ENCODE assay signal across 14 cellular contexts in the genomic region with DNA sequence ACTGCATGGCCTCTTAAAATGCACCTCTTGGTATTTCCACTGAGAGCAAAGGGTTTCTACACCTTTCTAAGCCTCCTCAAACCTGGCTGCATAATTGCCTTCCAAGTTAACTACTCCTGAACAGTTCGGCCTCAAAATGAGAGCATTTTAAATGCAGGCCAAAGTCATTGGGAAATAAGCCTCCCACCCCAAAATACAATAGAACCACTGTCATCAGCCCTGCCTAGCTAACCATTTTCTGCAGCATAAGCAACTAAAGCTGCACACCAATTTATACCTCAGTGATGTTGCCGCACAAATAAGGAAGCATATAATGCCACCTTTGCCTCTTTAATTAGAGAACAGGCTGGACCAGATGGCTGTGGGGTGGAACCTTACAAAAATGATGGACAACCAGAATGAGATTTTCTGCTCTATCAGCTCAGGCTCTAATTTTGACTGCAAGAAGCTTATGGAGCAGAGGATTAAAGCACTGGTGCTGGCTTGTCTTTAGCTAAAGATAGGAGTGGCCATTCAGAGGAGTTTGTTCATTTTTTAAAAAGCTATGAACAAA. TPM values are rescaled to one million over a fixed set of nuclear protein-coding genes. Genes with fewer than 3 reads are reported as not detected.
A peak's percentile ranks its signal among the peaks of the same experiment; 100 is the strongest.
DNase-seq lines count a peak whose midpoint lies in the region; TF ChIP-seq lines count a peak whose summit lies in the region.
"Had no signal": no experiment of that assay in that cellular context is flagged by ENCODE, and none has a peak within 500 bp of the region (broad histone marks: within the 10 kb centered on the region; RNA-seq: fewer than 3 reads in every experiment).

No MANE protein-coding gene starts in this region.

- CTCF ChIA-PET in activated CD4-positive, alpha-beta memory T cell treated with anti-CD3 and anti-CD28 coated beads for 36 hours (lab: Charles Lee), result interaction anchor here (1.0 to 1.7 kb wide), 3 partner anchors 33 to 85 kb away, joined by 3 to 6 read pairs (median 4); no protein-coding TSS in a partner anchor
- CTCF ChIA-PET in activated CD4-positive, alpha-beta memory T cell treated with anti-CD3 and anti-CD28 coated beads, Interleukin-2, amount 10 ng/mL, durations not matched to agents 7 days and 5 days (lab: Charles Lee), result interaction anchor here (0.9 to 2.2 kb wide), 4 partner anchors 16 to 225 kb away, joined by 3 to 7 read pairs (median 3); no protein-coding TSS in a partner anchor

- peaks cover 86% of the 10 kb centered on the region for H3K79me2 ChIP-seq in hepatocyte

- DNase-seq in activated CD4-positive, alpha-beta memory T cell treated with anti-CD3 and anti-CD28 coated beads for 36 hours, result no peak
- no peak for DNase-seq in activated CD4-positive, alpha-beta memory T cell treated with anti-CD3 and anti-CD28 coated beads, Interleukin-2, amount 10 ng/mL, durations not matched to agents 7 days and 5 days
- DNase-seq in WERI-Rb-1 (peak; percentile 71), hepatocyte (ENCODE audit: low spot score) (no peak), superior temporal gyrus (ENCODE audit: extremely low spot score) (peak; percentile 59), SJCRH30 (no peak), NCI-H146 treated with DMSO at 0.1 percent for 48 hours (lab: John Stamatoyannopoulos, UW; ENCODE audit: unreplicated experiment) (no peak)
- DNase-seq in activated T-helper 2 cell treated with anti-CD3 and anti-CD28 coated beads, Interferon-gamma antibody, Interleukin-2, Interleukin-4, amounts not matched to agents 10 μg/mL and 5 μg/mL and 100 μg/mL, durations not matched to agents 14 hours and 24 hours and 36 hours (ENCODE audit: low spot score), result no peak
- DNase-seq: MV-4-11, NCI-H510A treated with DMSO at 0.1 percent for 48 hours had no signal

- H3K4me1 Mint-ChIP-seq in activated CD4-positive, alpha-beta memory T cell treated with anti-CD3 and anti-CD28 coated beads for 36 hours (ENCODE audit: low read depth), result peaks cover 31% of the 10 kb centered on the region
- H3K4me1 Mint-ChIP-seq in activated CD4-positive, alpha-beta memory T cell treated with anti-CD3 and anti-CD28 coated beads, Interleukin-2, amount 10 ng/mL, durations not matched to agents 7 days and 5 days, result peaks cover 28% of the 10 kb centered on the region
- H3K4me1 Mint-ChIP-seq in activated T-helper 2 cell treated with anti-CD3 and anti-CD28 coated beads, Interferon-gamma antibody, Interleukin-2, Interleukin-4, amounts not matched to agents 10 μg/mL and 5 μg/mL and 100 μg/mL, durations not matched to agents 14 hours and 24 hours and 36 hours (ENCODE audit: low read depth), result peaks cover 7% of the 10 kb centered on the region

- H3K9me3 ChIP-seq in WERI-Rb-1 (ENCODE audit: severe bottlenecking), result no peaks in the 10 kb centered on the region
- H3K9me3 ChIP-seq in hepatocyte (ENCODE audit: low read depth), result no peaks in the 10 kb centered on the region
- no peaks in the 10 kb centered on the region for H3K9me3 ChIP-seq in SJCRH30 (replicated peaks)
- H3K9me3 ChIP-seq: A549, mucosa of descending colon had no signal

- H3K4me3 Mint-ChIP-seq in activated CD4-positive, alpha-beta memory T cell treated with anti-CD3 and anti-CD28 coated beads for 36 hours, result no peak overlapping the region
- H3K4me3 Mint-ChIP-seq in activated CD4-positive, alpha-beta memory T cell treated with anti-CD3 and anti-CD28 coated beads, Interleukin-2, amount 10 ng/mL, durations not matched to agents 7 days and 5 days, result no peak overlapping the region
- no peak overlapping the region for H3K4me3 Mint-ChIP-seq in activated T-helper 2 cell treated with anti-CD3 and anti-CD28 coated beads, Interferon-gamma antibody, Interleukin-2, Interleukin-4, amounts not matched to agents 10 μg/mL and 5 μg/mL and 100 μg/mL, durations not matched to agents 14 hours and 24 hours and 36 hours (ENCODE audit: low read depth)

- peaks cover 25% of the 10 kb centered on the region for H3K36me3 Mint-ChIP-seq in activated CD4-positive, alpha-beta memory T cell treated with anti-CD3 and anti-CD28 coated beads for 36 hours
- peaks cover 35% of the 10 kb centered on the region for H3K36me3 Mint-ChIP-seq in activated CD4-positive, alpha-beta memory T cell treated with anti-CD3 and anti-CD28 coated beads, Interleukin-2, amount 10 ng/mL, durations not matched to agents 7 days and 5 days (ENCODE audit: low read depth)
- H3K36me3 Mint-ChIP-seq in activated T-helper 2 cell treated with anti-CD3 and anti-CD28 coated beads, Interferon-gamma antibody, Interleukin-2, Interleukin-4, amounts not matched to agents 10 μg/mL and 5 μg/mL and 100 μg/mL, durations not matched to agents 14 hours and 24 hours and 36 hours (ENCODE audit: low read depth), result peaks cover 33% of the 10 kb centered on the region

- intact Hi-C loops in activated CD4-positive, alpha-beta memory T cell treated with anti-CD3 and anti-CD28 coated beads for 36 hours (cut with micrococcal nuclease), result loop anchor here (10.0 kb wide), 1 partner anchor 348 kb away; a partner anchor contains a TSS
- intact Hi-C loops in activated T-helper 2 cell treated with anti-CD3 and anti-CD28 coated beads, Interferon-gamma antibody, Interleukin-2, Interleukin-4, amounts not matched to agents 10 μg/mL and 5 μg/mL and 100 μg/mL, durations not matched to agents 14 hours and 24 hours and 36 hours (cut with micrococcal nuclease), result loop anchor here (10.0 kb wide), 2 partner anchors 182 to 238 kb away; a partner anchor contains a TSS

- 96% methylated on average over 2 of the region's 2 CpGs for WGBS in hepatocyte (ENCODE audit: low lambda C conversion rate, missing lambda C conversion rate)

- peaks cover 58% of the 10 kb centered on the region for H4K20me1 ChIP-seq in hepatocyte (ENCODE audit: insufficient read depth, poor library complexity, severe bottlenecking)

- H3K4me1 ChIP-seq in hepatocyte (ENCODE audit: insufficient read depth) (peaks cover 3% of the 10 kb centered on the region), SJCRH30 (peaks cover 12% of the 10 kb centered on the region)

- H3K4me3 ChIP-seq in WERI-Rb-1 (ENCODE audit: low read depth, low read length) (peak overlapping the region; percentile 31), hepatocyte (no peak overlapping the region), SJCRH30 (no peak overlapping the region)
- H3K4me3 ChIP-seq: A549, mucosa of descending colon, skin epidermis had no signal

- peak overlapping the region; percentile 45 for H3K27ac Mint-ChIP-seq in activated CD4-positive, alpha-beta memory T cell treated with anti-CD3 and anti-CD28 coated beads for 36 hours
- no peak overlapping the region for H3K27ac Mint-ChIP-seq in activated CD4-positive, alpha-beta memory T cell treated with anti-CD3 and anti-CD28 coated beads, Interleukin-2, amount 10 ng/mL, durations not matched to agents 7 days and 5 days
- no peak overlapping the region for H3K27ac Mint-ChIP-seq in activated T-helper 2 cell treated with anti-CD3 and anti-CD28 coated beads, Interferon-gamma antibody, Interleukin-2, Interleukin-4, amounts not matched to agents 10 μg/mL and 5 μg/mL and 100 μg/mL, durations not matched to agents 14 hours and 24 hours and 36 hours

- no peaks in the 10 kb centered on the region for H3K27me3 Mint-ChIP-seq in activated CD4-positive, alpha-beta memory T cell treated with anti-CD3 and anti-CD28 coated beads for 36 hours
- no peaks in the 10 kb centered on the region for H3K27me3 Mint-ChIP-seq in activated CD4-positive, alpha-beta memory T cell treated with anti-CD3 and anti-CD28 coated beads, Interleukin-2, amount 10 ng/mL, durations not matched to agents 7 days and 5 days
- no peaks in the 10 kb centered on the region for H3K27me3 Mint-ChIP-seq in activated T-helper 2 cell treated with anti-CD3 and anti-CD28 coated beads, Interferon-gamma antibody, Interleukin-2, Interleukin-4, amounts not matched to agents 10 μg/mL and 5 μg/mL and 100 μg/mL, durations not matched to agents 14 hours and 24 hours and 36 hours (ENCODE audit: low read depth)

- H3K27me3 ChIP-seq in WERI-Rb-1 (ENCODE audit: insufficient read depth, low read depth, severe bottlenecking) (no peaks in the 10 kb centered on the region), hepatocyte (no peaks in the 10 kb centered on the region), SJCRH30 (no peaks in the 10 kb centered on the region)

- POLR2A ChIA-PET in activated CD4-positive, alpha-beta memory T cell treated with anti-CD3 and anti-CD28 coated beads for 36 hours (lab: Charles Lee), result interaction anchor here (0.5 kb wide), 1 partner anchor 139 kb away, joined by 3 read pairs; no protein-coding TSS in a partner anchor
- POLR2A ChIA-PET in activated CD4-positive, alpha-beta memory T cell treated with anti-CD3 and anti-CD28 coated beads, Interleukin-2, amount 10 ng/mL, durations not matched to agents 7 days and 5 days (lab: Charles Lee), result interaction anchor here (0.8 to 2.7 kb wide), 2 partner anchors 16 to 26 kb away, joined by 4 to 19 read pairs; a partner anchor contains a TSS

- H3K9me3 Mint-ChIP-seq in activated CD4-positive, alpha-beta memory T cell treated with anti-CD3 and anti-CD28 coated beads for 36 hours, result no peaks in the 10 kb centered on the region
- H3K9me3 Mint-ChIP-seq in activated CD4-positive, alpha-beta memory T cell treated with anti-CD3 and anti-CD28 coated beads, Interleukin-2, amount 10 ng/mL, durations not matched to agents 7 days and 5 days, result no peaks in the 10 kb centered on the region
- no peaks in the 10 kb centered on the region for H3K9me3 Mint-ChIP-seq in activated T-helper 2 cell treated with anti-CD3 and anti-CD28 coated beads, Interferon-gamma antibody, Interleukin-2, Interleukin-4, amounts not matched to agents 10 μg/mL and 5 μg/mL and 100 μg/mL, durations not matched to agents 14 hours and 24 hours and 36 hours

- H3K36me3 ChIP-seq in WERI-Rb-1 (peaks cover 51% of the 10 kb centered on the region), hepatocyte (replicated peaks; ENCODE audit: insufficient read depth, low read depth) (no peaks in the 10 kb centered on the region), SJCRH30 (no peaks in the 10 kb centered on the region)

- TF ChIP-seq CTCF in WERI-Rb-1 (IDR thresholded peaks at IDR 0.05; ENCODE audit: low read depth, low read length) (no peak), hepatocyte (IDR thresholded peaks at IDR 0.05; ENCODE audit: poor library complexity) (no peak)

- peak overlapping the region; percentile 97 for H3K27ac ChIP-seq in WERI-Rb-1
- no peak overlapping the region for H3K27ac ChIP-seq in hepatocyte
- H3K27ac ChIP-seq in SJCRH30, result no peak overlapping the region
- H3K27ac ChIP-seq: A549, HL-60 had no signal

- H2AFZ ChIP-seq in hepatocyte, result no peak overlapping the region

- H3K4me2 ChIP-seq in hepatocyte, result peak overlapping the region; percentile 90

- H3K9me2 ChIP-seq in hepatocyte (replicated peaks; ENCODE audit: insufficient read depth), result no peaks in the 10 kb centered on the region

RNA-seq across cellular contexts. Expression of a gene that starts 4.3 kb away (rescaled TPM):
- total RNA-seq in activated CD4-positive, alpha-beta memory T cell treated with anti-CD3 and anti-CD28 coated beads for 36 hours, result 10 to 100 TPM; 34.2 TPM
- 10 to 100 TPM; 38.7 to 41.2 TPM for total RNA-seq in activated CD4-positive, alpha-beta memory T cell treated with anti-CD3 and anti-CD28 coated beads, Interleukin-2, amount 10 ng/mL, durations not matched to agents 7 days and 5 days
- 33.2 and 37.8 TPM in 2 replicates for total RNA-seq in hepatocyte
- 30.8 and 38.5 TPM in 2 replicates for polyA plus RNA-seq in hepatocyte
- total RNA-seq in SJCRH30 (2014; rRNA removed; shearing (Covaris generic)), result 18.2 and 19.5 TPM in 2 replicates
- total RNA-seq in activated T-helper 2 cell treated with anti-CD3 and anti-CD28 coated beads, Interferon-gamma antibody, Interleukin-2, Interleukin-4, amounts not matched to agents 10 μg/mL and 5 μg/mL and 100 μg/mL, durations not matched to agents 14 hours and 24 hours and 36 hours, result 41.2 and 44.2 TPM in 2 replicates

RNA-seq across cellular contexts. Expression of a gene that starts 26.2 kb away (rescaled TPM):
- 10 to 100 TPM; 55.4 to 60.0 TPM for total RNA-seq in activated CD4-positive, alpha-beta memory T cell treated with anti-CD3 and anti-CD28 coated beads for 36 hours
- total RNA-seq in activated CD4-positive, alpha-beta memory T cell treated with anti-CD3 and anti-CD28 coated beads, Interleukin-2, amount 10 ng/mL, durations not matched to agents 7 days and 5 days, result 10 to 100 TPM; 43.9 to 55.3 TPM
- total RNA-seq in hepatocyte, result 55.2 and 59.9 TPM in 2 replicates
- 16.8 and 21.9 TPM in 2 replicates for polyA plus RNA-seq in hepatocyte
- total RNA-seq in SJCRH30 (2014; rRNA removed; shearing (Covaris generic)), result 98.8 and 106 TPM in 2 replicates
- 72.1 and 74.3 TPM in 2 replicates for total RNA-seq in activated T-helper 2 cell treated with anti-CD3 and anti-CD28 coated beads, Interferon-gamma antibody, Interleukin-2, Interleukin-4, amounts not matched to agents 10 μg/mL and 5 μg/mL and 100 μg/mL, durations not matched to agents 14 hours and 24 hours and 36 hours

RNA-seq across cellular contexts. Expression of a gene that starts 26.6 kb away (rescaled TPM):
- total RNA-seq in activated CD4-positive, alpha-beta memory T cell treated with anti-CD3 and anti-CD28 coated beads for 36 hours, result 100 to 1,000 TPM; 103 to 105 TPM
- total RNA-seq in activated CD4-positive, alpha-beta memory T cell treated with anti-CD3 and anti-CD28 coated beads, Interleukin-2, amount 10 ng/mL, durations not matched to agents 7 days and 5 days, result 10 to 100 TPM; 69.9 to 72.2 TPM
- 111 and 129 TPM in 2 replicates for total RNA-seq in hepatocyte
- 167 and 196 TPM in 2 replicates for polyA plus RNA-seq in hepatocyte
- total RNA-seq in SJCRH30 (2014; rRNA removed; shearing (Covaris generic)), result 50.5 and 51.8 TPM in 2 replicates
- 94.1 and 96.1 TPM in 2 replicates for total RNA-seq in activated T-helper 2 cell treated with anti-CD3 and anti-CD28 coated beads, Interferon-gamma antibody, Interleukin-2, Interleukin-4, amounts not matched to agents 10 μg/mL and 5 μg/mL and 100 μg/mL, durations not matched to agents 14 hours and 24 hours and 36 hours

Comparison
In these comparisons a context has a peak if more than half of its experiments do, and no peak if none do; other contexts are left out.
1. DNase-seq: peak in WERI-Rb-1 (single experiment) and superior temporal gyrus (single experiment); none in activated CD4-positive, alpha-beta memory T cell treated with anti-CD3 and anti-CD28 coated beads for 36 hours (single experiment), activated CD4-positive, alpha-beta memory T cell treated with anti-CD3 and anti-CD28 coated beads, Interleukin-2, amount 10 ng/mL, durations not matched to agents 7 days and 5 days (single experiment), hepatocyte (single experiment), SJCRH30 (0 of 2), activated T-helper 2 cell treated with anti-CD3 and anti-CD28 coated beads, Interferon-gamma antibody, Interleukin-2, Interleukin-4, amounts not matched to agents 10 μg/mL and 5 μg/mL and 100 μg/mL, durations not matched to agents 14 hours and 24 hours and 36 hours (single experiment) and NCI-H146 treated with DMSO at 0.1 percent for 48 hours (single experiment).